8 cellular contexts compared by ENCODE assay signal in genomic region chr16:29115013-29115813, GRCh38.
A peak's percentile ranks its signal among the peaks of the same experiment; 100 is the strongest.
DNase-seq lines count a peak whose midpoint lies in the region; ATAC-seq and TF ChIP-seq lines count a peak whose summit lies in the region.
"Not testable (repeated sequence)": the region's sequence is repeated elsewhere in the genome, so short reads cannot be mapped to it uniquely, and the experiment has no call there.

No MANE protein-coding gene starts in this region.

- H3K9ac ChIP-seq in PC-3 (ENCODE audit: low read length) (peak overlapping the region; percentile 43; the same call in 1 of the 2 replicates), endocrine pancreas (ENCODE audit: control insufficient read depth, insufficient read depth, low read length) (peak overlapping the region; percentile 0)

- DNase-seq in EL (peak; percentile 52), PC-3 (peak; percentile 39), kidney glomerular epithelial cell (lab: John Stamatoyannopoulos, UW) (peak; percentile 33), psoas muscle (peak in 1 of 2 donors; percentile 63), uterus (peak; percentile 68 to 73)
- DNase-seq in activated T-cell treated with anti-CD3 and anti-CD28 coated beads, Interleukin-2, amount 50 U/mL, for 48 hours = peak; percentile 69 to 73

- BruUV-seq in PC-3 (replicated peaks; lab: Mats Ljungman, UMichigan) = not testable (repeated sequence)

- not testable (repeated sequence) for H3K36me3 ChIP-seq in PC-3 (ENCODE audit: low read depth, low read length); endocrine pancreas (ENCODE audit: control insufficient read depth, insufficient read depth, low read length); psoas muscle (ENCODE audit: insufficient read depth in 1 of 2, low read depth in 1 of 2); uterus

- peak overlapping the region; percentile 38; the same call in 1 of the 2 replicates for H3K4me3 ChIP-seq in PC-3 (ENCODE audit: low read length)
- not testable (repeated sequence) for H3K4me3 ChIP-seq in endocrine pancreas (ENCODE audit: control insufficient read depth, insufficient read depth, low read length); psoas muscle; uterus

- peak overlapping the region; percentile 61; the same call in 1 of the 2 replicates for H2AFZ ChIP-seq in PC-3 (ENCODE audit: low read length)

- not testable (repeated sequence) for H3F3A ChIP-seq in PC-3 (ENCODE audit: low read length, unreplicated experiment)

- POLR2A ChIA-PET in PC-3 (lab: Charles Lee; ENCODE audit: unreplicated experiment) = not testable (repeated sequence)

- ATAC-seq in HG03460 (IDR thresholded peaks at IDR 0.05; ENCODE audit: unreplicated experiment) (peak; percentile 47), PC-3 (peak; percentile 95), psoas muscle (peak; percentile 78 to 97 (median 84))

- not testable (repeated sequence) for H3K9me3 ChIP-seq in PC-3 (ENCODE audit: low read length); endocrine pancreas (ENCODE audit: control insufficient read depth, low read length); psoas muscle; uterus

- CTCF ChIA-PET in PC-3 (lab: Charles Lee) = not testable (repeated sequence)

- not testable (repeated sequence) for H3K27me3 ChIP-seq in PC-3 (ENCODE audit: low read length); endocrine pancreas (ENCODE audit: control insufficient read depth, insufficient read depth, low read length); psoas muscle (ENCODE audit: insufficient read depth in 3 of 3, low read length in 2 of 3); uterus

- H3K9me2 ChIP-seq in PC-3 (replicated peaks; ENCODE audit: low read length) = not testable (repeated sequence)

- not testable (repeated sequence) for H4K20me1 ChIP-seq in PC-3 (ENCODE audit: low read length)

- not testable (repeated sequence) for TF ChIP-seq POLR2A in uterus (IDR thresholded peaks at IDR 0.05)

- WGBS in psoas muscle, 3 donors = 29 to 30% (median 29%) methylated on average over 23 to 25 of the region's 25 CpGs

- H3K4me2 ChIP-seq in PC-3 (ENCODE audit: low read length) = peak overlapping the region; percentile 66

- not testable (repeated sequence) for H3K79me2 ChIP-seq in PC-3 (ENCODE audit: low read length)

- peak; percentile 65 for TF ChIP-seq CTCF in PC-3 (conservative IDR thresholded peaks at IDR 0.05; ENCODE audit: low read depth, low read length)
- peak; percentile 64 for TF ChIP-seq CTCF in psoas muscle (IDR thresholded peaks at IDR 0.05)
- peak; percentile 61 to 69 (median 66) for TF ChIP-seq CTCF in uterus (IDR thresholded peaks at IDR 0.05)

- H3K4me1 ChIP-seq in PC-3 (ENCODE audit: insufficient read depth, low read length); endocrine pancreas (ENCODE audit: control insufficient read depth, insufficient read depth, low read length); psoas muscle; uterus: not testable (repeated sequence)

- H3K27ac ChIP-seq in PC-3 (ENCODE audit: low read length); psoas muscle: not testable (repeated sequence)
- H3K27ac ChIP-seq in uterus = peak overlapping the region; percentile 66 to 76

- intact Hi-C loops in PC-3 (cut with micrococcal nuclease); uterus (cut with DNase I; ENCODE audit: low total_unique reads): not testable (repeated sequence)
- intact Hi-C loops in psoas muscle (cut with DNase I) = loop anchor here (10.0 kb wide), 1 partner anchor 200 kb away; no protein-coding TSS in a partner anchor
